8 cellular contexts compared by ENCODE assay signal in the genomic region with DNA sequence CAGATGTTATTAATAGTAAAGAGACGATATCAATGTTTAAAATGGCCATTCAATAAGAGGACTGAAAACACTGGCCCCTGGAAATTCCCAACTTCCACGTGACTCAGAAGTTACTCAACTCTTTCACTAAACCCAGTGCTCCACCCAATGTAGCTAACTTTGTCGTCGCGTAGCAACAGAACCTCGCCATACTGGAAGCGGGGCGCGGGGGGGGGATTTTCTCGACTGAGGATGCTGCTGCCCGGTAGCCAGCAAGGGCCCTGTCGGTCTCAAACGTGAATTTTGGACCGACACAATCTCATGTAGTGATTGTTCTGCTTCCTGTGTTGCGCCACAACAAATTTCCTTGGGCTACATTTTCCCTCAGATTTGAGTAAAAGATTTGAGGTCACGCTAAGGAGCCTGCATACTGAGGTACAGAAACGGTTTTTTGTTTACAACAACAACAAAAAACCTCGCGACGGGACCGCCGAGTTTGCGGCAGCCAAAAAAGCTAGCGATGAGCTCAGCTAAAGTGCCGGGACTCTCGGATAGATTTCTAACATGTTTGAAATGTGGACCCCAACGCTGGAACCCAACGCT. TPM values are rescaled to one million over a fixed set of nuclear protein-coding genes. Genes with fewer than 3 reads are reported as not detected.
DNase-seq lines count a peak whose midpoint lies in the region; FAIRE-seq and TF ChIP-seq lines count a peak whose summit lies in the region.

No MANE protein-coding gene starts in this region.

- peak overlapping the region; percentile 91 for H3K4me3 Mint-ChIP-seq in astrocyte (ENCODE audit: unreplicated experiment)

- peak overlapping the region; percentile 39 for H3K4me3 ChIP-seq in HAP-1
- H3K4me3 ChIP-seq in astrocyte (ENCODE audit: insufficient read depth, low read depth, low read length) = peak overlapping the region; percentile 75
- peak overlapping the region; percentile 70 to 84 for H3K4me3 ChIP-seq in vagina

- DNase-seq in DMS79 (lab: John Stamatoyannopoulos, UW) (peak; percentile 26), HAP-1 (ENCODE audit: low spot score in 2 of 2) (peak; percentile 69 to 85), MV-4-11 (lab: John Stamatoyannopoulos, UW) (peak; percentile 87), T-helper 9 cell (peak; percentile 92), astrocyte (ENCODE audit: low read depth) (peak; percentile 93), hepatic stellate cell (ENCODE audit: low spot score) (peak; percentile 80), putamen (ENCODE audit: low spot score) (peak; percentile 79), vagina (ENCODE audit: extremely low spot score in 2 of 2) (peak; percentile 98)

- H3K36me3 ChIP-seq in HAP-1 (replicated peaks) (no peaks in the 10 kb centered on the region), astrocyte (ENCODE audit: insufficient read depth, low read length) (no peaks in the 10 kb centered on the region), vagina (no peaks in the 10 kb centered on the region)

- H3K27me3 ChIP-seq in HAP-1 (ENCODE audit: low read depth) (no peaks in the 10 kb centered on the region), astrocyte (ENCODE audit: insufficient read depth, low read length) (no peaks in the 10 kb centered on the region), vagina (no peaks in the 10 kb centered on the region)

- TF ChIP-seq CTCF in astrocyte (IDR thresholded peaks at IDR 0.05; ENCODE audit: insufficient read depth, low read depth, low read length) (no peak), vagina (IDR thresholded peaks at IDR 0.05) (no peak)

- H3K36me3 Mint-ChIP-seq in astrocyte (ENCODE audit: low read depth, unreplicated experiment) = no peaks in the 10 kb centered on the region

- H3K9me3 Mint-ChIP-seq in astrocyte (ENCODE audit: unreplicated experiment) = no peaks in the 10 kb centered on the region

- H4K20me1 ChIP-seq in astrocyte (ENCODE audit: insufficient read depth, low read length) = no peaks in the 10 kb centered on the region

- peak overlapping the region; percentile 93 for H3K4me2 ChIP-seq in astrocyte (ENCODE audit: low read length)

- no peaks in the 10 kb centered on the region for H3K79me2 ChIP-seq in astrocyte (ENCODE audit: insufficient read depth, low read length)

- H3K27me3 Mint-ChIP-seq in astrocyte (ENCODE audit: low read depth, unreplicated experiment) = no peaks in the 10 kb centered on the region

- H3K9ac ChIP-seq in astrocyte (ENCODE audit: low read length) = peak overlapping the region; percentile 99

- peak; percentile 41 for FAIRE-seq in astrocyte (lab: Jason Lieb, UNC)

- peaks cover 13% of the 10 kb centered on the region for H3K4me1 ChIP-seq in HAP-1
- H3K4me1 ChIP-seq in astrocyte (ENCODE audit: insufficient read depth, low read length) = peaks cover 29% of the 10 kb centered on the region
- peaks cover 23% of the 10 kb centered on the region for H3K4me1 ChIP-seq in vagina

- H3K9me3 ChIP-seq in HAP-1 (no peaks in the 10 kb centered on the region), astrocyte (ENCODE audit: insufficient read depth, low read depth, low read length) (no peaks in the 10 kb centered on the region), vagina (no peaks in the 10 kb centered on the region)

- H2AFZ ChIP-seq in astrocyte (ENCODE audit: low read depth, low read length) = peak overlapping the region; percentile 73

- intact Hi-C loops in vagina (cut with DNase I) = no loop called here

- in situ Hi-C loops in HAP-1 (cut with MboI; ENCODE audit: low sequenced_read_pairs) = loop anchor here (10.0 kb wide), 2 partner anchors 156 to 226 kb away; a partner anchor contains a TSS

- peaks cover 22% of the 10 kb centered on the region for H3K4me1 Mint-ChIP-seq in astrocyte (ENCODE audit: low read depth, unreplicated experiment)

- peak overlapping the region; percentile 100 for H3K27ac ChIP-seq in astrocyte (ENCODE audit: low read depth, low read length)
- peak overlapping the region; percentile 99 for H3K27ac ChIP-seq in vagina

- H3K27ac Mint-ChIP-seq in astrocyte (ENCODE audit: unreplicated experiment) = peak overlapping the region; percentile 99

- TF ChIP-seq POLR2A in vagina (IDR thresholded peaks at IDR 0.05) = no peak

RNA-seq across cellular contexts. Expression of a gene that starts 1.0 kb away (rescaled TPM):
- total RNA-seq in astrocyte (3.6 and 4.4 TPM in 2 replicates), vagina (4.4 TPM)

RNA-seq across cellular contexts. Expression of a gene that starts 35.3 kb away (rescaled TPM):
- total RNA-seq in astrocyte (2.6 and 10.1 TPM in 2 replicates), vagina (149 TPM)

Comparison
In these comparisons a context has a peak if more than half of its experiments do, and no peak if none do; other contexts are left out.
1. Peak in every context shown above with its lines: DNase-seq, H3K4me3 ChIP-seq and H3K27ac ChIP-seq.
2. DNase-seq: peak in every context shown above with its lines; median percentile 98 in vagina; 93 in astrocyte; 92 in T-helper 9 cell; 87 in MV-4-11; 80 in hepatic stellate cell; 79 in putamen; 77 in HAP-1; 26 in DMS79.
3. RNA of a gene that starts 35.3 kb away (total RNA-seq): 149 TPM in vagina (single experiment); 2.6 to 10.1 TPM in astrocyte; every median in the first group is over 10 times any median in the second.